In the genomic region with DNA sequence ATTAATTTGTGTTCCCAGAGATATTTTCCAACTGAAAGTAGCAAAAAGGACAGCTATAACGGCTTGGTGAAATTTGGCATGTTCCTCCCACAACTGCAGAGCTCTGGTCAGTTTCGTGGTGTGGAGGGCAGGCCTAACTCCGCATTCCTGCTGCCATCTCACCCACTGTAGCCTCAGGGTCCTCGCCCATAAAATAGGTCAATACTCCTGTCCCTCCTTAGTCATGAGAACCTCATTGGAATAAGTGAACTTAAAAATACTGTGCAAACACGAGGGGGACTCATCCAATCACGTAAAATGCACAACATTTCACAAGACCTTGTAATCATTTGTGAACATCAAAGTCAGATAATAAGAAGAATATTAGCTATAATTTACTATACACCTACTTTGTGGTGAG, we compare ENCODE assay signal across 21 cellular contexts.
DNase-seq lines count a peak whose midpoint lies in the region; ATAC-seq and TF ChIP-seq lines count a peak whose summit lies in the region.
"Had no signal": no experiment of that assay in that cellular context is flagged by ENCODE, and none has a peak within 500 bp of the region (broad histone marks: within the 10 kb centered on the region; RNA-seq: fewer than 3 reads in every experiment).

No MANE protein-coding gene starts in this region.

- H3K36me3 Mint-ChIP-seq in endodermal cell (ENCODE audit: low read depth), result no peaks in the 10 kb centered on the region
- H3K36me3 Mint-ChIP-seq in neural progenitor cell, result peaks cover 8% of the 10 kb centered on the region
- H3K36me3 Mint-ChIP-seq: CD4-positive, CD25-positive, alpha-beta regulatory T cell; CD8-positive, alpha-beta T cell had no signal

- H3K9ac ChIP-seq in endodermal cell (ENCODE audit: extremely low read depth, low read length, poor library complexity, severe bottlenecking) (no peak overlapping the region), neural progenitor cell (no peak overlapping the region), MM.1S (ENCODE audit: low read length) (no peak overlapping the region)
- H3K9ac ChIP-seq: BLaER1 had no signal

- H3K4me2 ChIP-seq in neural progenitor cell (peak overlapping the region; percentile 43), MM.1S (ENCODE audit: low read depth, low read length) (no peak overlapping the region)

- WGBS in endodermal cell (ENCODE audit: insufficient coverage in 1 of 2, insufficient read length in 1 of 2), 2 experiments, result 88 to 90% methylated on average over 2 to 6 of the region's 6 CpGs
- 77 to 82% methylated on average over 6 of the region's 6 CpGs for WGBS in sigmoid colon, 2 donors

- POLR2A ChIA-PET in GM10248 (lab: Yijun Ruan, JAX), result no interaction called here

- no peaks in the 10 kb centered on the region for H3K9me2 ChIP-seq in MM.1S (replicated peaks; ENCODE audit: insufficient read depth, low read length)

- H3K79me2 ChIP-seq in neural progenitor cell (ENCODE audit: low read depth), result no peaks in the 10 kb centered on the region
- no peaks in the 10 kb centered on the region for H3K79me2 ChIP-seq in MM.1S (ENCODE audit: low read length)

- no peak for ATAC-seq in GM18498 (IDR thresholded peaks at IDR 0.05; ENCODE audit: unreplicated experiment)
- ATAC-seq: CD8-positive, alpha-beta T cell had no signal

- H3K27ac ChIP-seq in endodermal cell (ENCODE audit: low read depth, low read length), result peak overlapping the region; percentile 96
- peak overlapping the region; percentile 53 for H3K27ac ChIP-seq in neural progenitor cell
- H3K27ac ChIP-seq in MM.1S (ENCODE audit: low read length), result no peak overlapping the region
- no peak overlapping the region for H3K27ac ChIP-seq in sigmoid colon
- H3K27ac ChIP-seq: 22Rv1, BLaER1, C4-2B had no signal

- H3K4me1 ChIP-seq in endodermal cell (ENCODE audit: control insufficient read depth, insufficient read depth, low read length) (no peaks in the 10 kb centered on the region), neural progenitor cell (peaks cover 17% of the 10 kb centered on the region), MM.1S (ENCODE audit: low read length) (no peaks in the 10 kb centered on the region), sigmoid colon (no peaks in the 10 kb centered on the region)
- H3K4me1 ChIP-seq: HAP-1 had no signal

- no peaks in the 10 kb centered on the region for H3K4me1 Mint-ChIP-seq in endodermal cell
- peaks cover 54% of the 10 kb centered on the region for H3K4me1 Mint-ChIP-seq in neural progenitor cell
- H3K4me1 Mint-ChIP-seq: B cell; CD4-positive, CD25-positive, alpha-beta regulatory T cell had no signal

- H4K20me1 ChIP-seq in neural progenitor cell (ENCODE audit: low read depth), result no peaks in the 10 kb centered on the region
- no peaks in the 10 kb centered on the region for H4K20me1 ChIP-seq in MM.1S (ENCODE audit: insufficient read depth, low read length)
- H4K20me1 ChIP-seq: BLaER1 had no signal

- TF ChIP-seq CTCF in endodermal cell (conservative IDR thresholded peaks at IDR 0.05) (no peak), neural progenitor cell (IDR thresholded peaks at IDR 0.05) (no peak), GM10248 (IDR thresholded peaks at IDR 0.05; ENCODE audit: control extremely low read depth, extremely low read depth, low read depth, missing control alignments) (no peak), MM.1S (IDR thresholded peaks at IDR 0.05; ENCODE audit: low read length) (no peak), sigmoid colon (IDR thresholded peaks at IDR 0.05) (no peak)

- H3K36me3 ChIP-seq in endodermal cell (ENCODE audit: control insufficient read depth, insufficient read depth, low read length) (no peaks in the 10 kb centered on the region), neural progenitor cell (no peaks in the 10 kb centered on the region), MM.1S (replicated peaks; ENCODE audit: insufficient read depth, low read length) (no peaks in the 10 kb centered on the region), sigmoid colon (no peaks in the 10 kb centered on the region)
- H3K36me3 ChIP-seq: BLaER1, HAP-1 had no signal

- no peak for TF ChIP-seq EP300 in sigmoid colon (IDR thresholded peaks at IDR 0.05)

- H3K4me3 ChIP-seq in endodermal cell (ENCODE audit: low read length), result no peak overlapping the region
- H3K4me3 ChIP-seq in neural progenitor cell, result no peak overlapping the region
- no peak overlapping the region for H3K4me3 ChIP-seq in MM.1S (ENCODE audit: low read length)
- no peak overlapping the region for H3K4me3 ChIP-seq in sigmoid colon
- H3K4me3 ChIP-seq: BLaER1, HAP-1 had no signal

- H2AFZ ChIP-seq in neural progenitor cell (replicated peaks) (no peak overlapping the region), MM.1S (ENCODE audit: low read length) (no peak overlapping the region)

- H3K9me3 ChIP-seq in endodermal cell (ENCODE audit: control insufficient read depth, low read length), result peaks cover 10% of the 10 kb centered on the region
- H3K9me3 ChIP-seq in neural progenitor cell (ENCODE audit: low read depth), result peaks cover 5% of the 10 kb centered on the region
- no peaks in the 10 kb centered on the region for H3K9me3 ChIP-seq in MM.1S (replicated peaks; ENCODE audit: insufficient read depth, low read length)
- peaks cover 0 to 1% (median 0%) of the 10 kb centered on the region in 4 donors for H3K9me3 ChIP-seq in sigmoid colon
- H3K9me3 ChIP-seq: Caco-2, HAP-1 had no signal

- intact Hi-C loops in sigmoid colon (cut with DNase I), result no loop called here

- H3K27me3 ChIP-seq in endodermal cell (ENCODE audit: control insufficient read depth, insufficient read depth, low read length, poor library complexity, severe bottlenecking), result no peaks in the 10 kb centered on the region
- H3K27me3 ChIP-seq in neural progenitor cell, result no peaks in the 10 kb centered on the region
- H3K27me3 ChIP-seq in MM.1S (replicated peaks; ENCODE audit: insufficient read depth, low read length), result no peaks in the 10 kb centered on the region
- H3K27me3 ChIP-seq in sigmoid colon, result no peaks in the 10 kb centered on the region
- H3K27me3 ChIP-seq: BLaER1 had no signal

- no peak overlapping the region for H3K4me3 Mint-ChIP-seq in endodermal cell
- H3K4me3 Mint-ChIP-seq in neural progenitor cell, result no peak overlapping the region
- H3K4me3 Mint-ChIP-seq: B cell; CD4-positive, CD25-positive, alpha-beta regulatory T cell; CD8-positive, alpha-beta T cell; HFFc6 had no signal

- no peak for TF ChIP-seq POLR2A in sigmoid colon (IDR thresholded peaks at IDR 0.05)

- H3K9me3 Mint-ChIP-seq in endodermal cell (peaks cover 4% of the 10 kb centered on the region), neural progenitor cell (peaks cover 23% of the 10 kb centered on the region)
- H3K9me3 Mint-ChIP-seq: CD8-positive, alpha-beta T cell had no signal

- H3K27ac Mint-ChIP-seq in endodermal cell (no peak overlapping the region), neural progenitor cell (peak overlapping the region; percentile 52)
- H3K27ac Mint-ChIP-seq: B cell; CD4-positive, CD25-positive, alpha-beta regulatory T cell; CD8-positive, alpha-beta T cell; HFFc6 had no signal

- H3K27me3 Mint-ChIP-seq in endodermal cell (ENCODE audit: insufficient read depth) (no peaks in the 10 kb centered on the region), neural progenitor cell (ENCODE audit: insufficient read depth, low read depth) (peaks cover 8% of the 10 kb centered on the region)
- H3K27me3 Mint-ChIP-seq: CD4-positive, CD25-positive, alpha-beta regulatory T cell had no signal

- CTCF ChIA-PET in GM10248 (lab: Yijun Ruan, JAX), result no interaction called here

- H3F3A ChIP-seq in neural progenitor cell (ENCODE audit: low read depth), result peaks cover 22% of the 10 kb centered on the region
- H3F3A ChIP-seq in MM.1S (ENCODE audit: insufficient read depth, low read length), result no peaks in the 10 kb centered on the region

- DNase-seq in EL (peak; percentile 16), RPMI7951 (ENCODE audit: low read depth) (peak; percentile 62), endodermal cell (no peak), neural progenitor cell (ENCODE audit: low spot score) (no peak), GM10248 (ENCODE audit: extremely low spot score) (no peak), MM.1S (no peak), sigmoid colon (no peak)
- DNase-seq: Caco-2; CD4-positive, CD25-positive, alpha-beta regulatory T cell; CD8-positive, alpha-beta T cell; DMS153; DND-41; GDM1; GOT3; HFFc6 had no signal

Comparison
In these comparisons a context has a peak if more than half of its experiments do, and no peak if none do; other contexts are left out.
1. DNase-seq: peak in EL (single experiment) and RPMI7951 (single experiment); none in endodermal cell (single experiment), neural progenitor cell (single experiment), GM10248 (single experiment), MM.1S (single experiment) and sigmoid colon (single experiment).
2. H3K27ac ChIP-seq: peak in endodermal cell (single experiment) and neural progenitor cell (single experiment); none in MM.1S (single experiment) and sigmoid colon (0 of 4).